13 cellular contexts compared by ENCODE assay signal in the genomic region with DNA sequence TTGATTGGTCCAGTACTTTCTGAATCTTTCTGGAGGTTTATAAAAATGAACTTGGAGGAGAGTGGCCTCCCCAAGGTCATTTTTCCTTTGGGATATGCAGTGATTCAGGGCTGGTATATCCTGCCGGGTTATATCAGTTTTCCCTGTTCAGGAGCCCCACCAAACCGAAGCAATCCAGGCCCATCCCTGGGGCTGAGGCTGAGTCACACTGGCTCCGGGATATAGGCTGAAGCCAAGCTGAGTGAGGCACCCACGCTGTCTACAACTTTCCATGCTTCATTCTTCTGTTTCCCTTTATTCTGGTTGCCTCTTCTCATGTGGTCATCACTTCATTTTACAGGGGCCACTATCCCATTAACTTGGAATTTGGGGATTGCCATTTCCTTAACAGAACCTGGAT. TPM values are rescaled to one million over a fixed set of nuclear protein-coding genes. Genes with fewer than 3 reads are reported as not detected.
DNase-seq lines count a peak whose midpoint lies in the region; ATAC-seq and TF ChIP-seq lines count a peak whose summit lies in the region.
"Had no signal": no experiment of that assay in that cellular context is flagged by ENCODE, and none has a peak within 500 bp of the region (broad histone marks: within the 10 kb centered on the region; RNA-seq: fewer than 3 reads in every experiment).

No MANE protein-coding gene starts in this region.

- H3K27ac Mint-ChIP-seq in activated CD8-positive, alpha-beta T cell treated with anti-CD3 and anti-CD28 coated beads, Interleukin-2, amount 10 ng/mL, durations not matched to agents 7 days and 5 days, result no peak overlapping the region
- H3K27ac Mint-ChIP-seq in nephron progenitor cell, result no peak overlapping the region
- H3K27ac Mint-ChIP-seq: B cell had no signal

- H3K27me3 ChIP-seq in SK-N-SH (ENCODE audit: insufficient read depth), result no peaks in the 10 kb centered on the region
- no peaks in the 10 kb centered on the region for H3K27me3 ChIP-seq in rectal smooth muscle tissue (ENCODE audit: control insufficient read depth, insufficient read depth, low read length)
- H3K27me3 ChIP-seq in Karpas-422 (ENCODE audit: low read length), result 0 out of 2 replicates have a peak, but pooled peaks cover 2% of the 10 kb centered on the region

- H3K9me3 Mint-ChIP-seq in activated CD8-positive, alpha-beta T cell treated with anti-CD3 and anti-CD28 coated beads, Interleukin-2, amount 10 ng/mL, durations not matched to agents 7 days and 5 days (ENCODE audit: insufficient read depth), result no peaks in the 10 kb centered on the region
- no peaks in the 10 kb centered on the region for H3K9me3 Mint-ChIP-seq in nephron progenitor cell

- H3F3A ChIP-seq in SK-N-SH (replicated peaks; ENCODE audit: insufficient read depth), result no peaks in the 10 kb centered on the region

- no peak for TF ChIP-seq EP300 in SK-N-SH (IDR thresholded peaks at IDR 0.05; ENCODE audit: borderline replicate concordance in 1 of 2, low read depth in 1 of 2, low read length in 1 of 2)

- H3K4me1 ChIP-seq in SK-N-SH (ENCODE audit: control insufficient read depth in 1 of 2, insufficient read depth in 2 of 2, low read depth in 1 of 2, low read length in 1 of 2) (peaks cover 9 to 25% of the 10 kb centered on the region in 2 experiments; a peak in 3 of 4 replicates), rectal smooth muscle tissue (ENCODE audit: control insufficient read depth, insufficient read depth, low read length) (peaks cover 18% of the 10 kb centered on the region), Karpas-422 (ENCODE audit: low read length) (peaks cover 17% of the 10 kb centered on the region)

- H3K36me3 ChIP-seq in SK-N-SH (replicated peaks in 1 of 2; ENCODE audit: control insufficient read depth in 1 of 2, insufficient read depth in 2 of 2, low read length in 1 of 2) (no peaks in the 10 kb centered on the region), rectal smooth muscle tissue (ENCODE audit: control insufficient read depth, insufficient read depth, low read length) (no peaks in the 10 kb centered on the region), Karpas-422 (ENCODE audit: insufficient read depth, low read length) (no peaks in the 10 kb centered on the region)
- H3K36me3 ChIP-seq: stomach had no signal

- H2AFZ ChIP-seq in SK-N-SH (ENCODE audit: low read depth), result peak overlapping the region; percentile 69; the same call in 1 of the 2 replicates
- no peak overlapping the region for H2AFZ ChIP-seq in Karpas-422 (ENCODE audit: low read length)

- peaks cover 54% of the 10 kb centered on the region for H3K27me3 Mint-ChIP-seq in activated CD8-positive, alpha-beta T cell treated with anti-CD3 and anti-CD28 coated beads, Interleukin-2, amount 10 ng/mL, durations not matched to agents 7 days and 5 days (ENCODE audit: low read depth)
- H3K27me3 Mint-ChIP-seq in nephron progenitor cell (ENCODE audit: low read depth, poor library complexity), result peaks cover 40% of the 10 kb centered on the region

- H3K9ac ChIP-seq in SK-N-SH (peak overlapping the region; percentile 20; the same call in 1 of the 2 replicates), rectal smooth muscle tissue (ENCODE audit: low read length) (no peak overlapping the region), Karpas-422 (ENCODE audit: low read length) (no peak overlapping the region)

- peak; percentile 90 for DNase-seq in Daoy (ENCODE audit: low read depth)
- no peak for DNase-seq in SK-N-SH
- DNase-seq in fibroblast of mammary gland (ENCODE audit: low read depth), result peak; percentile 78
- DNase-seq in activated CD8-positive, alpha-beta T cell treated with anti-CD3 and anti-CD28 coated beads, Interleukin-2, amount 10 ng/mL, durations not matched to agents 7 days and 5 days, result no peak
- no peak for DNase-seq in Karpas-422
- no peak for DNase-seq in nephron progenitor cell
- DNase-seq: NCI-H2107; OCI-M1; stimulated activated CD4-positive, alpha-beta T cell treated with anti-CD3 and anti-CD28 coated beads, Interleukin-2, amount 100 ng/mL, for 24 hours; stomach had no signal

- H3K27ac ChIP-seq in SK-N-SH (ENCODE audit: low read depth in 2 of 2, low read length in 1 of 2) (peak overlapping the region in 1 of 2 experiments; percentile 51; a peak in 1 of 4 replicates), rectal smooth muscle tissue (ENCODE audit: low read depth, low read length) (peak overlapping the region; percentile 38), Karpas-422 (ENCODE audit: low read length) (no peak overlapping the region)

- H3K9me3 ChIP-seq in SK-N-SH, result no peaks in the 10 kb centered on the region
- H3K9me3 ChIP-seq in Karpas-422 (ENCODE audit: low read length), result no peaks in the 10 kb centered on the region
- H3K9me3 ChIP-seq: stomach had no signal

- H3K4me3 ChIP-seq in SK-N-SH (ENCODE audit: low read depth in 2 of 2, low read length in 1 of 2) (no peak overlapping the region), fibroblast of mammary gland (ENCODE audit: control insufficient read depth, low read depth, low read length) (no peak overlapping the region), rectal smooth muscle tissue (ENCODE audit: low read length) (no peak overlapping the region), Karpas-422 (ENCODE audit: low read length) (no peak overlapping the region)
- H3K4me3 ChIP-seq: stomach had no signal

- TF ChIP-seq RAD21 in SK-N-SH (IDR thresholded peaks at IDR 0.05; ENCODE audit: low read length), result no peak

- CTCF ChIA-PET in SK-N-SH (lab: Yijun Ruan, JAX), result interaction anchor here (1.5 to 2.4 kb wide), 2 partner anchors 12 to 76 kb away, joined by 4 to 8 read pairs; no protein-coding TSS in a partner anchor
- CTCF ChIA-PET in activated CD8-positive, alpha-beta T cell treated with anti-CD3 and anti-CD28 coated beads, Interleukin-2, amount 10 ng/mL, durations not matched to agents 7 days and 5 days (lab: Charles Lee), result no interaction called here

- TF ChIP-seq CTCF in SK-N-SH (IDR thresholded peaks at IDR 0.05) (no peak), fibroblast of mammary gland (conservative IDR thresholded peaks at IDR 0.05; ENCODE audit: control insufficient read depth, insufficient read depth, low read depth, low read length) (no peak), nephron progenitor cell (IDR thresholded peaks at IDR 0.05) (no peak)

- no peaks in the 10 kb centered on the region for H3K79me2 ChIP-seq in SK-N-SH (ENCODE audit: insufficient read depth)
- H3K79me2 ChIP-seq in Karpas-422 (ENCODE audit: low read length), result no peaks in the 10 kb centered on the region

- H3K9me2 ChIP-seq in SK-N-SH, result no peaks in the 10 kb centered on the region
- no peaks in the 10 kb centered on the region for H3K9me2 ChIP-seq in Karpas-422 (replicated peaks; ENCODE audit: insufficient read depth, low read length)

- no peak overlapping the region for H3K4me3 Mint-ChIP-seq in activated CD8-positive, alpha-beta T cell treated with anti-CD3 and anti-CD28 coated beads, Interleukin-2, amount 10 ng/mL, durations not matched to agents 7 days and 5 days
- no peak overlapping the region for H3K4me3 Mint-ChIP-seq in nephron progenitor cell
- H3K4me3 Mint-ChIP-seq: B cell had no signal

- no peak for ATAC-seq in HG03025 (IDR thresholded peaks at IDR 0.05; ENCODE audit: low FRiP score, unreplicated experiment)
- ATAC-seq in activated CD8-positive, alpha-beta T cell treated with anti-CD3 and anti-CD28 coated beads, Interleukin-2, amount 10 ng/mL, durations not matched to agents 7 days and 5 days, result no peak

- H4K20me1 ChIP-seq in SK-N-SH (ENCODE audit: insufficient read depth) (no peaks in the 10 kb centered on the region), Karpas-422 (ENCODE audit: insufficient read depth, low read depth, low read length) (no peaks in the 10 kb centered on the region)

- H3K36me3 Mint-ChIP-seq in activated CD8-positive, alpha-beta T cell treated with anti-CD3 and anti-CD28 coated beads, Interleukin-2, amount 10 ng/mL, durations not matched to agents 7 days and 5 days (ENCODE audit: low read depth), result no peaks in the 10 kb centered on the region
- H3K36me3 Mint-ChIP-seq in nephron progenitor cell (ENCODE audit: low read depth), result no peaks in the 10 kb centered on the region

- peaks cover 8% of the 10 kb centered on the region for H3K4me1 Mint-ChIP-seq in activated CD8-positive, alpha-beta T cell treated with anti-CD3 and anti-CD28 coated beads, Interleukin-2, amount 10 ng/mL, durations not matched to agents 7 days and 5 days (ENCODE audit: low read depth)
- H3K4me1 Mint-ChIP-seq in nephron progenitor cell, result no peaks in the 10 kb centered on the region

- 37% methylated on average over 4 of the region's 4 CpGs for WGBS in SK-N-SH (ENCODE audit: low lambda C conversion rate)

- H3K4me2 ChIP-seq in SK-N-SH (peak overlapping the region; percentile 43), Karpas-422 (ENCODE audit: low read depth, low read length, poor library complexity, severe bottlenecking) (no peak overlapping the region)

- POLR2A ChIA-PET in SK-N-SH (lab: Yijun Ruan, JAX), result no interaction called here
- POLR2A ChIA-PET in activated CD8-positive, alpha-beta T cell treated with anti-CD3 and anti-CD28 coated beads, Interleukin-2, amount 10 ng/mL, durations not matched to agents 7 days and 5 days (lab: Charles Lee), result no interaction called here

TF ChIP-seq in SK-N-SH, 30 proteins besides CTCF, POLR2A, EP300 and RAD21 (continues in another document):
- TF ChIP-seq FOSL2 (IDR thresholded peaks at IDR 0.05; ENCODE audit: borderline replicate concordance, low read depth), result peak; percentile 65; the same call in 1 of the 2 replicates
- TF ChIP-seq, protein P1, sequence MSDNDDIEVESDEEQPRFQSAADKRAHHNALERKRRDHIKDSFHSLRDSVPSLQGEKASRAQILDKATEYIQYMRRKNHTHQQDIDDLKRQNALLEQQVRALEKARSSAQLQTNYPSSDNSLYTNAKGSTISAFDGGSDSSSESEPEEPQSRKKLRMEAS (IDR thresholded peaks at IDR 0.05; ENCODE audit: low read depth), result peak; percentile 56
- TF ChIP-seq JUND (IDR thresholded peaks at IDR 0.05), result peak; percentile 51
- TF ChIP-seq, protein P2, sequence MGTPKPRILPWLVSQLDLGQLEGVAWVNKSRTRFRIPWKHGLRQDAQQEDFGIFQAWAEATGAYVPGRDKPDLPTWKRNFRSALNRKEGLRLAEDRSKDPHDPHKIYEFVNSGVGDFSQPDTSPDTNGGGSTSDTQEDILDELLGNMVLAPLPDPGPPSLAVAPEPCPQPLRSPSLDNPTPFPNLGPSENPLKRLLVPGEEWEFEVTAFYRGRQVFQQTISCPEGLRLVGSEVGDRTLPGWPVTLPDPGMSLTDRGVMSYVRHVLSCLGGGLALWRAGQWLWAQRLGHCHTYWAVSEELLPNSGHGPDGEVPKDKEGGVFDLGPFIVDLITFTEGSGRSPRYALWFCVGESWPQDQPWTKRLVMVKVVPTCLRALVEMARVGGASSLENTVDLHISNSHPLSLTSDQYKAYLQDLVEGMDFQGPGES (IDR thresholded peaks at IDR 0.05; ENCODE audit: low read depth, low read length), result no peak

RNA-seq across cellular contexts. Expression of a gene that starts 3.4 kb away (rescaled TPM):
- 6.0 and 7.3 TPM in 2 replicates for total RNA-seq in Daoy (2014; rRNA removed; shearing (Covaris generic))
- polyA plus RNA-seq in SK-N-SH (2012; rRNA removed), result 5.9 and 11.7 TPM in 2 replicates
- 7.9 and 9.7 TPM in 2 replicates for polyA plus RNA-seq in SK-N-SH (2012; cell fraction: cytosol; rRNA removed)
- polyA plus RNA-seq in SK-N-SH (2012; cell fraction: nucleus; rRNA removed), result 5.4 and 7.4 TPM in 2 replicates
- not detected for total RNA-seq in activated CD8-positive, alpha-beta T cell treated with anti-CD3 and anti-CD28 coated beads, Interleukin-2, amount 10 ng/mL, durations not matched to agents 7 days and 5 days
- not detected in 2 replicates for total RNA-seq in Karpas-422 (2014; rRNA removed; shearing (Covaris generic); ENCODE audit: low replicate concordance)

Comparison
In these comparisons a context has a peak if more than half of its experiments do, and no peak if none do; other contexts are left out.
1. DNase-seq: peak in Daoy (single experiment) and fibroblast of mammary gland (single experiment); none in SK-N-SH (single experiment), activated CD8-positive, alpha-beta T cell treated with anti-CD3 and anti-CD28 coated beads, Interleukin-2, amount 10 ng/mL, durations not matched to agents 7 days and 5 days (single experiment), Karpas-422 (single experiment) and nephron progenitor cell (single experiment).